Comparison of ENCODE assay signal across 15 cellular contexts in genomic region chr19:34229721-34230120, GRCh38.
"Had no signal": no experiment of that assay in that cellular context is flagged by ENCODE, and none has a peak within 500 bp of the region (broad histone marks: within the 10 kb centered on the region; RNA-seq: fewer than 3 reads in every experiment).

No MANE protein-coding gene starts in this region.

- ATAC-seq: esophagus mucosa; left lobe of liver; mucosa of descending colon; naive thymus-derived CD8-positive, alpha-beta T cell; SK-N-SH treated with all-trans-retinoic acid at 6 μM for 48 hours had no signal

- H3K27ac ChIP-seq: hepatocyte, skin epidermis, VCaP had no signal

- H3K4me3 ChIP-seq: hepatocyte, mucosa of descending colon, skin epidermis had no signal

- H2AFZ ChIP-seq: hepatocyte had no signal

- H3K27me3 Mint-ChIP-seq: naive thymus-derived CD8-positive, alpha-beta T cell had no signal

- H3K4me3 Mint-ChIP-seq: naive thymus-derived CD8-positive, alpha-beta T cell had no signal

- H3K9me3 ChIP-seq: mucosa of descending colon had no signal

- H3K4me2 ChIP-seq: hepatocyte had no signal

- H3K27me3 ChIP-seq: hepatocyte had no signal

- H3K9me3 Mint-ChIP-seq: naive thymus-derived CD8-positive, alpha-beta T cell had no signal

- DNase-seq: activated CD8-positive, alpha-beta memory T cell treated with anti-CD3 and anti-CD28 coated beads for 24 hours; mammary epithelial cell; mucosa of descending colon; naive thymus-derived CD8-positive, alpha-beta T cell; nucleus accumbens; posterior cingulate gyrus; SHP77 treated with DMSO at 0.1 percent for 48 hours; stimulated activated CD4-positive, alpha-beta T cell treated with anti-CD3 and anti-CD28 coated beads, Interleukin-15, amount 100 ng/mL, for 24 hours; stimulated activated CD4-positive, alpha-beta T cell treated with anti-CD3 and anti-CD28 coated beads, Interleukin-4, amount 100 ng/mL, for 4 hours had no signal
